In the genomic region with DNA sequence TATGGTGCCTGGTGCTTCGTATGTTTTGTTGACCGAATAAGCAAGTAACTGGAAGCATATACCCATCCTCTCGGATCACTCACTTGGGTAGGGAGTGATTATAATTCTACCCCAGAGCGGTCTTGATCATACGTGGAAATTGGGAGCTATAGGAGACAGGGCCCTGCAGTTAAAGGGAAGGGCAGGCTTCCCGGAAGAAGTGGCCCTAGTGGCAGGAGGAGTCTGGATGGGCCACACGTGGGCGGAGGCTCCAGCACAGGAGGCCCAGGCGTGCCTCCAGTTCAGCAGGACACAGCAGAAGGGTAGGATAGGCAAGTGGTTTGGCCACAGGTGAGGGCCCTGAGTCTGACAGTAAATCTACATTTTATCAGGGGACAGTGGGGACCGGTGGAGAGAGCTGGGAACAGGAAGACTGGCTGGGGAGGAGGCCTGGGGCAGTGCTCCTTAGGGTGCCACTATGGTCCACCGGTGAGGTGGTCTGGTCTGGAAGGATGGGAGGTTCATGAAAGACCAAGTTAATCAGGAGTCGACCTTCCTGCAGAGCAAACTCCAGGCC, we compare ENCODE assay signal across 10 cellular contexts. TPM values are rescaled to one million over a fixed set of nuclear protein-coding genes. Genes with fewer than 3 reads are reported as not detected.
DNase-seq lines count a peak whose midpoint lies in the region; ATAC-seq and TF ChIP-seq lines count a peak whose summit lies in the region.
"Had no signal": no experiment of that assay in that cellular context is flagged by ENCODE, and none has a peak within 500 bp of the region (broad histone marks: within the 10 kb centered on the region; RNA-seq: fewer than 3 reads in every experiment).

No MANE protein-coding gene starts in this region.

- no peak overlapping the region for H2BK120ac ChIP-seq in mesendoderm (ENCODE audit: low read depth, low read length)

- no peak overlapping the region for H3K18ac ChIP-seq in mesendoderm (ENCODE audit: low read length)

- H3K9ac ChIP-seq in mesendoderm (ENCODE audit: low read length) = no peak overlapping the region

- H2BK5ac ChIP-seq in mesendoderm (ENCODE audit: low read length) = no peak overlapping the region

- no peak overlapping the region for H3K4me2 ChIP-seq in mesendoderm (ENCODE audit: low read length)

- H3K4ac ChIP-seq in mesendoderm (ENCODE audit: low read depth, low read length) = no peak overlapping the region

- H3K27ac ChIP-seq in mesendoderm (ENCODE audit: low read depth, low read length) (no peak overlapping the region), testis (peak overlapping the region; percentile 88 to 96)

- H3K27ac Mint-ChIP-seq in activated T-cell treated with anti-CD3 and anti-CD28 coated beads, Interleukin-2, amount 50 U/mL, for 24 hours = peak overlapping the region; percentile 93
- peak overlapping the region; percentile 90 for H3K27ac Mint-ChIP-seq in activated CD8-positive, alpha-beta T cell treated with anti-CD3 and anti-CD28 coated beads for 36 hours

- CTCF ChIA-PET in activated CD8-positive, alpha-beta T cell treated with anti-CD3 and anti-CD28 coated beads for 36 hours (lab: Charles Lee) = interaction anchor here (1.1 to 6.7 kb wide), 6 partner anchors 8 to 46 kb away, joined by 3 to 37 read pairs (median 6); no protein-coding TSS in a partner anchor

- no peak for TF ChIP-seq CTCF in activated CD8-positive, alpha-beta T cell treated with anti-CD3 and anti-CD28 coated beads for 36 hours (IDR thresholded peaks at IDR 0.05)
- no peak for TF ChIP-seq CTCF in testis (IDR thresholded peaks at IDR 0.05)

- H3K9me3 Mint-ChIP-seq in activated T-cell treated with anti-CD3 and anti-CD28 coated beads, Interleukin-2, amount 50 U/mL, for 24 hours = no peaks in the 10 kb centered on the region
- H3K9me3 Mint-ChIP-seq in activated CD8-positive, alpha-beta T cell treated with anti-CD3 and anti-CD28 coated beads for 36 hours = no peaks in the 10 kb centered on the region

- peak overlapping the region; percentile 25 for H3K56ac ChIP-seq in mesendoderm (ENCODE audit: low read length)

- H3K9me3 ChIP-seq in testis = no peaks in the 10 kb centered on the region

- peak overlapping the region; percentile 18 for H3K4me3 Mint-ChIP-seq in activated T-cell treated with anti-CD3 and anti-CD28 coated beads, Interleukin-2, amount 50 U/mL, for 24 hours
- H3K4me3 Mint-ChIP-seq in activated CD8-positive, alpha-beta T cell treated with anti-CD3 and anti-CD28 coated beads for 36 hours = peak overlapping the region; percentile 83

- H3K4me1 Mint-ChIP-seq in activated T-cell treated with anti-CD3 and anti-CD28 coated beads, Interleukin-2, amount 50 U/mL, for 24 hours (ENCODE audit: low read depth) = peaks cover 29% of the 10 kb centered on the region
- peaks cover 23% of the 10 kb centered on the region for H3K4me1 Mint-ChIP-seq in activated CD8-positive, alpha-beta T cell treated with anti-CD3 and anti-CD28 coated beads for 36 hours (ENCODE audit: low read depth)

- no peaks in the 10 kb centered on the region for H3K79me2 ChIP-seq in mesendoderm (ENCODE audit: control insufficient read depth, insufficient read depth, low read length)

- H3K36me3 Mint-ChIP-seq in activated T-cell treated with anti-CD3 and anti-CD28 coated beads, Interleukin-2, amount 50 U/mL, for 24 hours (ENCODE audit: low read depth) = peaks cover 4% of the 10 kb centered on the region
- H3K36me3 Mint-ChIP-seq in activated CD8-positive, alpha-beta T cell treated with anti-CD3 and anti-CD28 coated beads for 36 hours (ENCODE audit: low read depth) = no peaks in the 10 kb centered on the region

- no peak for ATAC-seq in activated CD8-positive, alpha-beta T cell treated with anti-CD3 and anti-CD28 coated beads for 36 hours
- no peak for ATAC-seq in HG03108 (IDR thresholded peaks at IDR 0.05; ENCODE audit: unreplicated experiment)
- ATAC-seq in HG02610 (IDR thresholded peaks at IDR 0.05; ENCODE audit: unreplicated experiment) = no peak

- H4K5ac ChIP-seq in mesendoderm (ENCODE audit: low read length) = no peak overlapping the region

- no peak overlapping the region for H3K23ac ChIP-seq in mesendoderm (ENCODE audit: low read length)

- POLR2A ChIA-PET in activated CD8-positive, alpha-beta T cell treated with anti-CD3 and anti-CD28 coated beads for 36 hours (lab: Charles Lee) = interaction anchor here (1.0 to 5.4 kb wide), 9 partner anchors 8 to 150 kb away, joined by 3 to 51 read pairs (median 4); a partner anchor contains a TSS

- intact Hi-C loops in activated CD8-positive, alpha-beta T cell treated with anti-CD3 and anti-CD28 coated beads for 36 hours (cut with micrococcal nuclease) = no loop called here
- intact Hi-C loops in testis (cut with DNase I; ENCODE audit: low total_unique reads) = no loop called here

- no peak overlapping the region for H2BK15ac ChIP-seq in mesendoderm (replicated peaks; ENCODE audit: low read depth)

- no peak for TF ChIP-seq POLR2A in testis (IDR thresholded peaks at IDR 0.05)

- H2AK5ac ChIP-seq in mesendoderm (ENCODE audit: low read length) = peak overlapping the region; percentile 59

- no peak for DNase-seq in activated T-cell treated with anti-CD3 and anti-CD28 coated beads, Interleukin-2, amount 50 U/mL, for 24 hours
- no peak for DNase-seq in activated T-cell treated with anti-CD3 and anti-CD28 coated beads, Interleukin-2, amount 50 U/mL, for 1 hour
- DNase-seq in activated CD8-positive, alpha-beta T cell treated with anti-CD3 and anti-CD28 coated beads for 36 hours = no peak
- DNase-seq in mesendoderm (no peak), testis (no peak), iPS-NIHi7 (ENCODE audit: extremely low spot score) (no peak)
- DNase-seq: islet precursor cell, NCI-H1436 had no signal

- no CpG with 5 or more reads among the region's 12 CpGs for WGBS in mesendoderm (ENCODE audit: extremely low coverage, insufficient coverage, low lambda C conversion rate)
- 52 to 63% methylated on average over 12 of the region's 12 CpGs for WGBS in testis, 2 donors

- no peak overlapping the region for H3K4me3 ChIP-seq in mesendoderm (ENCODE audit: low read length)
- H3K4me3 ChIP-seq in testis = peak overlapping the region in 1 of 2 donors; percentile 84

- H3K27me3 ChIP-seq in mesendoderm (ENCODE audit: insufficient read depth, low read length, poor library complexity) (no peaks in the 10 kb centered on the region), testis (no peaks in the 10 kb centered on the region)

- H3K79me1 ChIP-seq in mesendoderm (ENCODE audit: low read length) = peaks cover 6% of the 10 kb centered on the region

- H3K36me3 ChIP-seq in mesendoderm (ENCODE audit: control insufficient read depth, insufficient read depth, low read length) = no peaks in the 10 kb centered on the region
- no peaks in the 10 kb centered on the region for H3K36me3 ChIP-seq in testis (ENCODE audit: low read depth, missing control alignments)

- no peaks in the 10 kb centered on the region for H3K27me3 Mint-ChIP-seq in activated T-cell treated with anti-CD3 and anti-CD28 coated beads, Interleukin-2, amount 50 U/mL, for 24 hours
- no peaks in the 10 kb centered on the region for H3K27me3 Mint-ChIP-seq in activated CD8-positive, alpha-beta T cell treated with anti-CD3 and anti-CD28 coated beads for 36 hours

- H3K4me1 ChIP-seq in mesendoderm (ENCODE audit: control insufficient read depth, low read depth, low read length) (no peaks in the 10 kb centered on the region), testis (peaks cover 18% of the 10 kb centered on the region)

- H4K8ac ChIP-seq in mesendoderm (ENCODE audit: low read depth, low read length) = no peak overlapping the region

RNA-seq across cellular contexts. Expression of a gene that starts 23.5 kb away (rescaled TPM):
- 100 to 1,000 TPM; 105 TPM for total RNA-seq in activated CD8-positive, alpha-beta T cell treated with anti-CD3 and anti-CD28 coated beads for 36 hours
- polyA plus RNA-seq in mesendoderm (2013, experiment 1 of 2) = 150 TPM
- polyA plus RNA-seq in mesendoderm (2013, experiment 2 of 2) = 152 TPM
- 10 to 100 TPM; 58.1 to 68.2 TPM for total RNA-seq in testis
- 74.2 TPM for polyA plus RNA-seq in testis (ENCODE audit: insufficient read depth, low read depth, low replicate concordance)

RNA-seq across cellular contexts. Expression of a gene that starts 56.0 kb away (rescaled TPM):
- 1 to 10 TPM; 2.6 to 3.1 TPM for total RNA-seq in activated CD8-positive, alpha-beta T cell treated with anti-CD3 and anti-CD28 coated beads for 36 hours
- polyA plus RNA-seq in mesendoderm (2013, experiment 1 of 2) = 0.03 TPM
- polyA plus RNA-seq in mesendoderm (2013, experiment 2 of 2) = 0.03 TPM
- 1 to 10 TPM; 3.3 to 5.9 TPM for total RNA-seq in testis
- 3.9 TPM for polyA plus RNA-seq in testis (ENCODE audit: insufficient read depth, low read depth, low replicate concordance)
